ENCODE assay signal across 9 cellular contexts in genomic region chr17:40364121-40364861, GRCh38. TPM values are rescaled to one million over a fixed set of nuclear protein-coding genes. Genes with fewer than 3 reads are reported as not detected.
DNase-seq lines count a peak whose midpoint lies in the region; ATAC-seq, FAIRE-seq and TF ChIP-seq lines count a peak whose summit lies in the region.
"Had no signal": no experiment of that assay in that cellular context is flagged by ENCODE, and none has a peak within 500 bp of the region (broad histone marks: within the 10 kb centered on the region; RNA-seq: fewer than 3 reads in every experiment).

Gene GJD3, minus strand, starts transcription at chr17:40364737. Its CDS starts 922 bp downstream, at chr17:40363815.

- H2BK20ac ChIP-seq in IMR-90 (ENCODE audit: low read depth, low read length): no peak within 1 kb of the TSS

- peak within 1 kb of the TSS; percentile 39; the same call in 1 of the 2 replicates for H2AK5ac ChIP-seq in IMR-90 (ENCODE audit: low read depth, low read length)

- CTCF ChIA-PET in BJ (lab: Yijun Ruan, JAX) (interaction anchor here (0.7 to 28.2 kb wide), 10 partner anchors 10 to 1299 kb away, joined by 3 to 762 read pairs (median 6); partner anchors contain the start of gene RARA), IMR-90 (lab: Yijun Ruan, JAX) (interaction anchor here (1.9 kb wide), 1 partner anchor 169 kb away, joined by 9 read pairs; no protein-coding TSS in a partner anchor), endothelial cell of umbilical vein (lab: Charles Lee) (interaction anchor here (1.2 to 18.3 kb wide), 8 partner anchors 10 to 196 kb away, joined by 3 to 530 read pairs (median 12); partner anchors contain the start of genes IGFBP4 and RARA)

- BruUV-seq in IMR-90 (replicated peaks; lab: Mats Ljungman, UMichigan): TSS peak; percentile 70
- no TSS peak for BruUV-seq in endothelial cell of umbilical vein (replicated peaks; lab: Mats Ljungman, UMichigan)

- H3K23ac ChIP-seq in IMR-90 (ENCODE audit: low read depth, low read length): 0 out of 2 replicates have a peak within 1 kb of the TSS, but pooled peaks have one; percentile 8

- H4K5ac ChIP-seq in IMR-90 (ENCODE audit: low read depth, low read length): peak within 1 kb of the TSS; percentile 7; the same call in 1 of the 2 replicates

- FAIRE-seq in endothelial cell of umbilical vein (lab: Jason Lieb, UNC): no peak

- no peak for DNase-seq in BJ (ENCODE audit: low read depth)
- no peak for DNase-seq in IMR-90
- no peak for DNase-seq in endothelial cell of umbilical vein (ENCODE audit: low read depth, low spot score)
- no peak for DNase-seq in DMS 273 (lab: John Stamatoyannopoulos, UW; ENCODE audit: unreplicated experiment)
- DNase-seq in COLO668 (lab: John Stamatoyannopoulos, UW; ENCODE audit: unreplicated experiment): no peak
- DNase-seq in NCI-H526 treated with DMSO at 0.1 percent for 48 hours (lab: John Stamatoyannopoulos, UW): no peak

- no peak within 1 kb of the TSS for H4K91ac ChIP-seq in IMR-90 (ENCODE audit: insufficient read depth, low read depth, low read length)

- no peaks in the 10 kb centered on the region for H3K27me3 ChIP-seq in BJ (ENCODE audit: control insufficient read depth, insufficient read depth, low read length)
- no peaks in the 10 kb centered on the region for H3K27me3 ChIP-seq in IMR-90 (ENCODE audit: control insufficient read depth, insufficient read depth, low read length)
- H3K27me3 ChIP-seq in endothelial cell of umbilical vein (ENCODE audit: control insufficient read depth in 2 of 2, insufficient read depth in 2 of 2, low read length in 2 of 2): no peaks in the 10 kb centered on the region
- peaks cover 15% of the 10 kb centered on the region for H3K27me3 ChIP-seq in neural cell (ENCODE audit: insufficient read depth, low read depth, low read length)

- H3K79me2 ChIP-seq in endothelial cell of umbilical vein (ENCODE audit: control insufficient read depth, insufficient read depth, low read length) (no peaks in the 10 kb centered on the region), neural cell (replicated peaks; ENCODE audit: insufficient read depth, low read length) (no peaks in the 10 kb centered on the region)

- TF ChIP-seq CTCF in BJ (IDR thresholded peaks at IDR 0.05; ENCODE audit: insufficient read depth, low read depth, low read length): no peak
- TF ChIP-seq CTCF in IMR-90 (conservative IDR thresholded peaks at IDR 0.05; ENCODE audit: low read depth, low read length): no peak
- TF ChIP-seq CTCF in endothelial cell of umbilical vein (IDR thresholded peaks at IDR 0.05; ENCODE audit: extremely low read depth in 1 of 2, insufficient read depth in 1 of 2, low read depth in 1 of 2, low read length in 2 of 2): no peak
- no peak for TF ChIP-seq CTCF in neural cell (IDR thresholded peaks at IDR 0.05; ENCODE audit: poor library complexity, severe bottlenecking)

- dilution Hi-C loops in IMR-90 (cut with HindIII; ENCODE audit: low sequenced_read_pairs, unreplicated experiment) (no loop called here), endothelial cell of umbilical vein (cut with MboI; ENCODE audit: extremely low pct_ligation_motif_present, low sequenced_read_pairs) (no loop called here)

- H3K56ac ChIP-seq in IMR-90 (ENCODE audit: extremely low read depth, insufficient read depth, low read length): no peak within 1 kb of the TSS

- H3K4ac ChIP-seq in IMR-90 (ENCODE audit: low read depth, low read length): peak within 1 kb of the TSS; percentile 50

- peak within 1 kb of the TSS; percentile 83 for H3K4me2 ChIP-seq in IMR-90 (ENCODE audit: low read depth, low read length)
- H3K4me2 ChIP-seq in endothelial cell of umbilical vein (ENCODE audit: insufficient read depth, low read length): peak within 1 kb of the TSS; percentile 46
- H3K4me2 ChIP-seq in neural cell (ENCODE audit: low read length): peak within 1 kb of the TSS; percentile 39

- POLR2A ChIA-PET in BJ (lab: Charles Lee) (no interaction called here), IMR-90 (lab: Charles Lee; ENCODE audit: unreplicated experiment) (interaction anchor here (0.6 to 1.0 kb wide), 3 partner anchors 21 to 164 kb away, joined by 3 to 5 read pairs (median 4); no protein-coding TSS in a partner anchor), endothelial cell of umbilical vein (lab: Charles Lee) (no interaction called here)

- no peaks in the 10 kb centered on the region for H4K20me1 ChIP-seq in IMR-90 (ENCODE audit: insufficient read depth, low read length)
- no peaks in the 10 kb centered on the region for H4K20me1 ChIP-seq in endothelial cell of umbilical vein (replicated peaks; ENCODE audit: control insufficient read depth, extremely low read depth, insufficient read depth, low read length)
- no peaks in the 10 kb centered on the region for H4K20me1 ChIP-seq in neural cell (ENCODE audit: insufficient read depth)

- H3K14ac ChIP-seq in IMR-90 (replicated peaks; ENCODE audit: low read depth, low read length): peak within 1 kb of the TSS; percentile 37

- no peaks in the 10 kb centered on the region for H3K9me2 ChIP-seq in neural cell (ENCODE audit: insufficient read depth, low read length)

- no peaks in the 10 kb centered on the region for H3F3A ChIP-seq in neural cell (ENCODE audit: insufficient read depth, low read length, poor library complexity, severe bottlenecking)

- H2BK15ac ChIP-seq in IMR-90 (ENCODE audit: low read depth, low read length): no peak within 1 kb of the TSS

- no peaks in the 10 kb centered on the region; the same call in 1 of the 2 replicates for H3K9me1 ChIP-seq in IMR-90 (ENCODE audit: insufficient read depth, low read length)
- H3K9me1 ChIP-seq in endothelial cell of umbilical vein (replicated peaks; ENCODE audit: control insufficient read depth, extremely low read depth, insufficient read depth, low read length): no peaks in the 10 kb centered on the region

- peak within 1 kb of the TSS in 1 of 2 experiments; percentile 72; a peak in 2 of 4 replicates for H4K8ac ChIP-seq in IMR-90 (ENCODE audit: low read depth in 2 of 2, low read length in 2 of 2)

- no peak within 1 kb of the TSS for H3K18ac ChIP-seq in IMR-90 (ENCODE audit: low read depth, low read length)

- ATAC-seq in IMR-90 (ENCODE audit: low read depth) (peak; percentile 10; the same call in 1 of the 2 replicates), HG03354 (IDR thresholded peaks at IDR 0.05; ENCODE audit: poor library complexity, severe bottlenecking, unreplicated experiment) (no peak)

- H3K27ac ChIP-seq in IMR-90 (ENCODE audit: insufficient read depth, low read length) (no peak within 1 kb of the TSS), endothelial cell of umbilical vein (ENCODE audit: insufficient read depth, low read depth, low read length) (no peak within 1 kb of the TSS), neural cell (ENCODE audit: low read length) (no peak within 1 kb of the TSS)

- H2BK120ac ChIP-seq in IMR-90 (ENCODE audit: low read depth, low read length): 0 out of 2 replicates have a peak within 1 kb of the TSS, but pooled peaks have one; percentile 30

- H2AFZ ChIP-seq in IMR-90 (replicated peaks; ENCODE audit: low read length, poor library complexity) (peak within 1 kb of the TSS; percentile 93), endothelial cell of umbilical vein (ENCODE audit: low read depth, low read length) (peak within 1 kb of the TSS; percentile 82), neural cell (ENCODE audit: low read depth, low read length) (no peak within 1 kb of the TSS)

- TF ChIP-seq POLR2A in IMR-90 (IDR thresholded peaks at IDR 0.05; ENCODE audit: low read depth, low read length) (no peak), endothelial cell of umbilical vein (IDR thresholded peaks at IDR 0.05; ENCODE audit: low read depth, low read length) (no peak)

- no CpG with 5 or more reads among the region's 22 CpGs for WGBS in IMR-90 (ENCODE audit: extremely low coverage in 2 of 2, insufficient read length in 1 of 2), 2 experiments

- H3K9me3 ChIP-seq in IMR-90 (ENCODE audit: control insufficient read depth, insufficient read depth, low read length): no peaks in the 10 kb centered on the region
- H3K9me3 ChIP-seq in endothelial cell of umbilical vein (replicated peaks; ENCODE audit: control insufficient read depth, insufficient read depth, low read length): no peaks in the 10 kb centered on the region
- H3K9me3 ChIP-seq in neural cell (ENCODE audit: low read length): no peaks in the 10 kb centered on the region

- TF ChIP-seq EP300 in neural cell (conservative IDR thresholded peaks at IDR 0.05; ENCODE audit: poor library complexity, severe bottlenecking): no peak

- in situ Hi-C loops in IMR-90 (cut with MboI; ENCODE audit: low sequenced_read_pairs): loop anchor here (5.0 to 25.0 kb wide), 3 partner anchors 168 to 1298 kb away; partner anchors contain the start of genes KRT27 and KRT28

- peak within 1 kb of the TSS; percentile 26; the same call in 1 of the 2 replicates for H3K9ac ChIP-seq in IMR-90 (ENCODE audit: low read depth, low read length)
- no peak within 1 kb of the TSS for H3K9ac ChIP-seq in endothelial cell of umbilical vein (replicated peaks; ENCODE audit: extremely low read depth, insufficient read depth, low read length)
- H3K9ac ChIP-seq in neural cell (ENCODE audit: low read length): peak within 1 kb of the TSS; percentile 75

- peaks cover 4% of the 10 kb centered on the region; the same call in 1 of the 2 replicates for H3K4me1 ChIP-seq in IMR-90 (ENCODE audit: control insufficient read depth, insufficient read depth, low read length)
- peaks cover 7% of the 10 kb centered on the region for H3K4me1 ChIP-seq in endothelial cell of umbilical vein (ENCODE audit: control insufficient read depth, extremely low read depth, insufficient read depth, low read length)

- H3K4me3 ChIP-seq in BJ (ENCODE audit: low read depth, low read length) (peak within 1 kb of the TSS; percentile 43), IMR-90 (ENCODE audit: insufficient read depth, low read depth, low read length) (peak within 1 kb of the TSS; percentile 48), endothelial cell of umbilical vein (replicated peaks in 1 of 3; ENCODE audit: insufficient read depth in 1 of 3, low read depth in 1 of 3, low read length in 3 of 3) (peak within 1 kb of the TSS in 2 of 3 experiments; percentile 41 to 53), neural cell (ENCODE audit: low read length) (peak within 1 kb of the TSS; percentile 73)

- no peak for TF ChIP-seq RAD21 in IMR-90 (IDR thresholded peaks at IDR 0.05; ENCODE audit: low read length)
- no peak for TF ChIP-seq RAD21 in neural cell (conservative IDR thresholded peaks at IDR 0.05)

- intact Hi-C loops in IMR-90 (cut with micrococcal nuclease): loop anchor here (10.0 kb wide), 1 partner anchor 431 kb away; the partner anchor contains the start of gene KRT28
- intact Hi-C loops in endothelial cell of umbilical vein (cut with micrococcal nuclease): no loop called here

- H3K36me3 ChIP-seq in BJ (ENCODE audit: control insufficient read depth, insufficient read depth, low read length): no peaks in the 10 kb centered on the region
- H3K36me3 ChIP-seq in IMR-90 (ENCODE audit: control insufficient read depth, insufficient read depth, low read length): no peaks in the 10 kb centered on the region
- H3K36me3 ChIP-seq in endothelial cell of umbilical vein (ENCODE audit: control insufficient read depth in 2 of 2, extremely low read depth in 1 of 2, insufficient read depth in 2 of 2, low read length in 2 of 2): no peaks in the 10 kb centered on the region
- H3K36me3 ChIP-seq in neural cell (ENCODE audit: insufficient read depth, low read length): no peaks in the 10 kb centered on the region

- H3K79me1 ChIP-seq in IMR-90 (ENCODE audit: low read depth in 1 of 2, low read length in 2 of 2): peaks cover 0 to 7% of the 10 kb centered on the region in 2 experiments; a peak in 1 of 4 replicates

- no peak within 1 kb of the TSS for H2BK5ac ChIP-seq in IMR-90 (ENCODE audit: low read depth, low read length, poor library complexity, severe bottlenecking)

- H2AK9ac ChIP-seq in IMR-90 (replicated peaks; ENCODE audit: low read depth, low read length, poor library complexity): peak within 1 kb of the TSS; percentile 84

RNA-seq across cellular contexts. Expression of gene GJD3, which starts in this region (rescaled TPM):
- polyA plus RNA-seq in BJ (2011; rRNA removed) (0.48 and 0.56 TPM in 2 replicates), IMR-90 (2012; rRNA removed) (0.10 and 0.39 TPM in 2 replicates), endothelial cell of umbilical vein (0.10 TPM in 1 of 2 replicates, not detected in the other), neural cell (not detected in 2 replicates)
- polyA minus RNA-seq in BJ (2011; rRNA and poly(A)+ RNA removed): 0.26 and 0.28 TPM in 2 replicates
- total RNA-seq in IMR-90 (2012; rRNA removed) (not detected in 2 replicates), endothelial cell of umbilical vein (0.39 and 0.40 TPM in 2 replicates)
- polyA plus RNA-seq in IMR-90 (2012; cell fraction: cytosol; rRNA removed): 0.11 and 1.0 TPM in 2 replicates
- 0.80 and 0.91 TPM in 2 replicates for polyA plus RNA-seq in IMR-90 (2012; cell fraction: nucleus; rRNA removed; ENCODE audit: low replicate concordance)
- not detected in 2 replicates for polyA plus RNA-seq in endothelial cell of umbilical vein (2011; cell fraction: cytosol; rRNA removed)
- not detected in 2 replicates for polyA plus RNA-seq in endothelial cell of umbilical vein (2011; cell fraction: nucleus; rRNA removed)
- polyA plus RNA-seq in endothelial cell of umbilical vein (2012): not detected in 2 replicates
- polyA minus RNA-seq in endothelial cell of umbilical vein (not detected in 2 replicates), neural cell (0.73 TPM in 1 of 2 replicates, not detected in the other)
- not detected for polyA minus RNA-seq in endothelial cell of umbilical vein (2011; cell fraction: cytosol; rRNA and poly(A)+ RNA removed)
- polyA minus RNA-seq in endothelial cell of umbilical vein (2011; cell fraction: nucleus; rRNA and poly(A)+ RNA removed): not detected in 2 replicates
- total RNA-seq: RPMI7951 had no signal
